In genomic region chr3:123564056-123564455, GRCh38 we compare ENCODE assay signal across 23 cellular contexts. TPM values are rescaled to one million over a fixed set of nuclear protein-coding genes. Genes with fewer than 3 reads are reported as not detected.
DNase-seq lines count a peak whose midpoint lies in the region; ATAC-seq and TF ChIP-seq lines count a peak whose summit lies in the region.
"Had no signal": no experiment of that assay in that cellular context is flagged by ENCODE, and none has a peak within 500 bp of the region (broad histone marks: within the 10 kb centered on the region; RNA-seq: fewer than 3 reads in every experiment).

No MANE protein-coding gene starts in this region.

- in situ Hi-C loops in mammary epithelial cell (cut with MboI; ENCODE audit: low sequenced_read_pairs in 2 of 2): no loop called here

- peaks cover 22% of the 10 kb centered on the region for H3K4me1 Mint-ChIP-seq in MCF 10A (ENCODE audit: insufficient read depth, unreplicated experiment)
- H3K4me1 Mint-ChIP-seq in dendritic cell treated with granulocyte-macrophage colony-stimulating factor and Interleukin-4, amounts not matched to agents 40 ng/mL and 50 ng/mL, for 4 days (ENCODE audit: low read depth): peaks cover 28% of the 10 kb centered on the region
- peaks cover 26% of the 10 kb centered on the region for H3K4me1 Mint-ChIP-seq in activated T-cell treated with anti-CD3 and anti-CD28 coated beads, Interleukin-2, amount 50 U/mL, for 72 hours (ENCODE audit: low read depth)

- no peaks in the 10 kb centered on the region for H3K27me3 Mint-ChIP-seq in MCF 10A (ENCODE audit: insufficient read depth, unreplicated experiment)
- H3K27me3 Mint-ChIP-seq in dendritic cell treated with granulocyte-macrophage colony-stimulating factor and Interleukin-4, amounts not matched to agents 40 ng/mL and 50 ng/mL, for 4 days: no peaks in the 10 kb centered on the region
- no peaks in the 10 kb centered on the region for H3K27me3 Mint-ChIP-seq in activated T-cell treated with anti-CD3 and anti-CD28 coated beads, Interleukin-2, amount 50 U/mL, for 72 hours (ENCODE audit: low read depth)
- H3K27me3 Mint-ChIP-seq: CD4-positive, alpha-beta memory T cell had no signal

- H3K79me2 ChIP-seq in mammary epithelial cell (ENCODE audit: insufficient read depth, low read length) (peaks cover 61% of the 10 kb centered on the region), osteoblast (ENCODE audit: insufficient read depth, low read length) (no peaks in the 10 kb centered on the region)

- H3K27me3 ChIP-seq in mammary epithelial cell (ENCODE audit: insufficient read depth, low read length) (no peaks in the 10 kb centered on the region), osteoblast (ENCODE audit: insufficient read depth, low read length) (no peaks in the 10 kb centered on the region)
- H3K27me3 ChIP-seq: BLaER1 treated with 17β-estradiol and CSF1 and Interleukin-3, amounts not matched to agents 10 nM and 100 nM; MG63; SJSA1 had no signal

- H3K36me3 ChIP-seq in mammary epithelial cell (ENCODE audit: insufficient read depth, low read length) (peaks cover 16% of the 10 kb centered on the region), osteoblast (ENCODE audit: insufficient read depth, low read length) (no peaks in the 10 kb centered on the region)

- H3K4me3 Mint-ChIP-seq in MCF 10A (ENCODE audit: unreplicated experiment): no peak overlapping the region
- H3K4me3 Mint-ChIP-seq in dendritic cell treated with granulocyte-macrophage colony-stimulating factor and Interleukin-4, amounts not matched to agents 40 ng/mL and 50 ng/mL, for 4 days: no peak overlapping the region
- no peak overlapping the region for H3K4me3 Mint-ChIP-seq in activated T-cell treated with anti-CD3 and anti-CD28 coated beads, Interleukin-2, amount 50 U/mL, for 72 hours
- H3K4me3 Mint-ChIP-seq: CD4-positive, alpha-beta memory T cell had no signal

- H3K4me3 ChIP-seq in mammary epithelial cell (replicated peaks in 1 of 3; ENCODE audit: insufficient read depth in 1 of 3, low read depth in 2 of 3, low read length in 3 of 3): no peak overlapping the region
- no peak overlapping the region for H3K4me3 ChIP-seq in osteoblast (ENCODE audit: insufficient read depth, low read length)
- H3K4me3 ChIP-seq: A549; BLaER1 treated with 17β-estradiol and CSF1 and Interleukin-3, amounts not matched to agents 10 nM and 100 nM; MG63; PC-9; SJSA1 had no signal

- TF ChIP-seq CTCF in MCF 10A (IDR thresholded peaks at IDR 0.05; ENCODE audit: unreplicated experiment) (no peak), mammary epithelial cell (conservative IDR thresholded peaks at IDR 0.05 in 1 of 2, IDR thresholded peaks at IDR 0.05 in 1 of 2; ENCODE audit: extremely low read depth in 1 of 2, insufficient read depth in 1 of 2, low read depth in 1 of 2, low read length in 2 of 2) (no peak), osteoblast (IDR thresholded peaks at IDR 0.05; ENCODE audit: extremely low read depth, low read depth, low read length) (no peak)

- no peak overlapping the region for H3K9ac ChIP-seq in mammary epithelial cell (ENCODE audit: insufficient read depth, low read length)
- H3K9ac ChIP-seq: BLaER1 treated with 17β-estradiol and CSF1 and Interleukin-3, amounts not matched to agents 10 nM and 100 nM had no signal

- H3K4me1 ChIP-seq in mammary epithelial cell (ENCODE audit: insufficient read depth, low read length) (no peaks in the 10 kb centered on the region), osteoblast (ENCODE audit: insufficient read depth, low read length) (no peaks in the 10 kb centered on the region)
- H3K4me1 ChIP-seq: A549, SJSA1 had no signal

- WGBS in mammary epithelial cell (ENCODE audit: low coverage, missing lambda C conversion rate): 90% methylated on average over 6 of the region's 6 CpGs

- POLR2A ChIA-PET in MCF 10A (lab: Yijun Ruan, JAX): interaction anchor here (3.8 kb wide), 1 partner anchor 19 kb away, joined by 17 read pairs; no protein-coding TSS in a partner anchor

- CTCF ChIA-PET in MCF 10A (lab: Yijun Ruan, JAX): interaction anchor here (0.6 to 2.1 kb wide), 4 partner anchors 12 to 996 kb away, joined by 3 to 6 read pairs (median 4); no protein-coding TSS in a partner anchor
- CTCF ChIA-PET in mammary epithelial cell (lab: Charles Lee; ENCODE audit: low non-redundant PET): no interaction called here

- H3K27ac ChIP-seq in mammary epithelial cell (ENCODE audit: insufficient read depth, low read depth, low read length) (no peak overlapping the region), osteoblast (ENCODE audit: low read depth, low read length) (no peak overlapping the region)
- H3K27ac ChIP-seq: A549; BLaER1 treated with 17β-estradiol and CSF1 and Interleukin-3, amounts not matched to agents 10 nM and 100 nM; PC-9; SJSA1 had no signal

- peaks cover 2% of the 10 kb centered on the region for H4K20me1 ChIP-seq in mammary epithelial cell (ENCODE audit: insufficient read depth, low read length)
- H4K20me1 ChIP-seq in osteoblast (ENCODE audit: insufficient read depth, low read length): no peaks in the 10 kb centered on the region

- dilution Hi-C loops in mammary epithelial cell (cut with HindIII; ENCODE audit: low sequenced_read_pairs): no loop called here

- H2AFZ ChIP-seq in mammary epithelial cell (ENCODE audit: low read depth, low read length) (no peak overlapping the region), osteoblast (ENCODE audit: low read length) (no peak overlapping the region)
- H2AFZ ChIP-seq: PC-9 had no signal

- BruUV-seq in MCF 10A (replicated peaks; lab: Mats Ljungman, UMichigan): no TSS peak
- BruUV-seq in mammary epithelial cell (replicated peaks; lab: Mats Ljungman, UMichigan): no TSS peak

- peaks cover 80% of the 10 kb centered on the region for H3K36me3 Mint-ChIP-seq in MCF 10A (ENCODE audit: insufficient read depth, unreplicated experiment)
- H3K36me3 Mint-ChIP-seq in dendritic cell treated with granulocyte-macrophage colony-stimulating factor and Interleukin-4, amounts not matched to agents 40 ng/mL and 50 ng/mL, for 4 days (ENCODE audit: low read depth): peaks cover 73% of the 10 kb centered on the region
- H3K36me3 Mint-ChIP-seq in activated T-cell treated with anti-CD3 and anti-CD28 coated beads, Interleukin-2, amount 50 U/mL, for 72 hours (ENCODE audit: insufficient read depth in 2 of 2): peaks cover 0 to 1% of the 10 kb centered on the region in 2 donors

- H3K4me2 ChIP-seq in mammary epithelial cell (ENCODE audit: insufficient read depth, low read depth, low read length) (no peak overlapping the region), osteoblast (ENCODE audit: insufficient read depth, low read length) (no peak overlapping the region)
- H3K4me2 ChIP-seq: A549; BLaER1 treated with 17β-estradiol and CSF1 and Interleukin-3, amounts not matched to agents 10 nM and 100 nM; PC-9 had no signal

- DNase-seq in MCF 10A (ENCODE audit: unreplicated experiment): no peak
- DNase-seq in mammary epithelial cell: no peak
- DNase-seq in osteoblast (ENCODE audit: insufficient read length, low spot score, missing footprints): peak; percentile 25
- no peak for DNase-seq in dermis blood vessel endothelial cell
- DNase-seq in activated T-cell treated with anti-CD3 and anti-CD28 coated beads, Interleukin-2, amount 50 U/mL, for 72 hours: no peak
- DNase-seq: AML-193; Caco-2; CD4-positive, alpha-beta memory T cell; HCEC 1CT; KBM-7; MG63; NCI-H1105 treated with DMSO at 0.1 percent for 48 hours; NCI-H2029; NCI-H446 treated with DMSO at 0.1 percent for 48 hours; NCI-H526 treated with DMSO at 0.1 percent for 48 hours; PC-9; Right ventricle myocardium superior; RPMI8226 had no signal

- H3K9me3 ChIP-seq in mammary epithelial cell (replicated peaks; ENCODE audit: insufficient read depth, low read length): no peaks in the 10 kb centered on the region
- H3K9me3 ChIP-seq in osteoblast (ENCODE audit: low read depth, low read length): no peaks in the 10 kb centered on the region
- H3K9me3 ChIP-seq: A549; BLaER1 treated with 17β-estradiol and CSF1 and Interleukin-3, amounts not matched to agents 10 nM and 100 nM; Caco-2; MG63; SJSA1 had no signal

- ATAC-seq in GM19395 (IDR thresholded peaks at IDR 0.05; ENCODE audit: unreplicated experiment): no peak
- ATAC-seq in activated T-cell treated with anti-CD3 and anti-CD28 coated beads, Interleukin-2, amount 50 U/mL, for 72 hours (replicated peaks in 1 of 2): no peak
- ATAC-seq: A549 had no signal

- H3K27ac Mint-ChIP-seq in MCF 10A (ENCODE audit: low read depth, unreplicated experiment): peak overlapping the region; percentile 54
- H3K27ac Mint-ChIP-seq in dendritic cell treated with granulocyte-macrophage colony-stimulating factor and Interleukin-4, amounts not matched to agents 40 ng/mL and 50 ng/mL, for 4 days: peak overlapping the region; percentile 4
- H3K27ac Mint-ChIP-seq in activated T-cell treated with anti-CD3 and anti-CD28 coated beads, Interleukin-2, amount 50 U/mL, for 72 hours: no peak overlapping the region

- intact Hi-C loops in MCF 10A (cut with micrococcal nuclease) (no loop called here), mammary epithelial cell (cut with micrococcal nuclease) (no loop called here)
- intact Hi-C loops in dendritic cell treated with granulocyte-macrophage colony-stimulating factor and Interleukin-4, amounts not matched to agents 40 ng/mL and 50 ng/mL, for 4 days (cut with micrococcal nuclease): no loop called here

- H3K9me3 Mint-ChIP-seq in MCF 10A (ENCODE audit: unreplicated experiment): no peaks in the 10 kb centered on the region
- H3K9me3 Mint-ChIP-seq in dendritic cell treated with granulocyte-macrophage colony-stimulating factor and Interleukin-4, amounts not matched to agents 40 ng/mL and 50 ng/mL, for 4 days: no peaks in the 10 kb centered on the region
- no peaks in the 10 kb centered on the region for H3K9me3 Mint-ChIP-seq in activated T-cell treated with anti-CD3 and anti-CD28 coated beads, Interleukin-2, amount 50 U/mL, for 72 hours

RNA-seq across cellular contexts. Expression of gene HACD2, which starts 20.8 kb away (rescaled TPM):
- total RNA-seq in MCF 10A (2022) (76.5 and 97.7 TPM in 2 replicates), mammary epithelial cell (100 to 1,000 TPM in 1 of 2 donors, 10 to 100 TPM in 1; 98.5 to 199 TPM), osteoblast (22.7 and 27.5 TPM in 2 replicates), dermis blood vessel endothelial cell (24.8 and 39.4 TPM in 2 replicates)
- polyA plus RNA-seq in mammary epithelial cell: 74.9 TPM
- polyA minus RNA-seq in mammary epithelial cell: 48.9 TPM
- 10 to 100 TPM; 27.1 to 30.0 TPM for total RNA-seq in activated T-cell treated with anti-CD3 and anti-CD28 coated beads, Interleukin-2, amount 50 U/mL, for 72 hours
